Comparison of ENCODE assay signal across 14 cellular contexts in genomic region chr2:201707753-201708152, GRCh38. TPM values are rescaled to one million over a fixed set of nuclear protein-coding genes. Genes with fewer than 3 reads are reported as not detected.
DNase-seq lines count a peak whose midpoint lies in the region; TF ChIP-seq lines count a peak whose summit lies in the region.
"Had no signal": no experiment of that assay in that cellular context is flagged by ENCODE, and none has a peak within 500 bp of the region (broad histone marks: within the 10 kb centered on the region; RNA-seq: fewer than 3 reads in every experiment).

No MANE protein-coding gene starts in this region.

- peaks cover 28 to 78% of the 10 kb centered on the region in 2 experiments for H3K36me3 ChIP-seq in HEK293 (ENCODE audit: control insufficient read depth in 2 of 2, insufficient read depth in 1 of 2, low read length in 2 of 2)
- H3K36me3 ChIP-seq in hepatocyte (replicated peaks; ENCODE audit: insufficient read depth, low read depth), result no peaks in the 10 kb centered on the region
- H3K36me3 ChIP-seq in ovary, result no peaks in the 10 kb centered on the region

- no peaks in the 10 kb centered on the region for H3K9me3 ChIP-seq in HEK293 (ENCODE audit: control insufficient read depth, insufficient read depth, low read depth, low read length)
- H3K9me3 ChIP-seq in hepatocyte (ENCODE audit: low read depth), result no peaks in the 10 kb centered on the region
- no peaks in the 10 kb centered on the region for H3K9me3 ChIP-seq in ovary

- H3K27ac ChIP-seq in HEK293 (ENCODE audit: extremely low read depth, low read depth, low read length) (no peak overlapping the region), hepatocyte (no peak overlapping the region), ovary (no peak overlapping the region)

- no peak for TF ChIP-seq EP300 in ovary (IDR thresholded peaks at IDR 0.05)

- peak; percentile 57 for TF ChIP-seq CTCF in AG10803 (conservative IDR thresholded peaks at IDR 0.05; ENCODE audit: low read length)
- 0 out of 2 replicates have a peak, but pooled peaks have one; percentile 10 for TF ChIP-seq CTCF in HEK293 (tag by site-specific recombination; IDR thresholded peaks at IDR 0.05)
- TF ChIP-seq CTCF in hepatocyte (IDR thresholded peaks at IDR 0.05; ENCODE audit: poor library complexity), result peak; percentile 15
- no peak for TF ChIP-seq CTCF in ovary (IDR thresholded peaks at IDR 0.05)
- TF ChIP-seq CTCF in nephron progenitor cell (IDR thresholded peaks at IDR 0.05), result no peak

- H3K4me2 ChIP-seq in hepatocyte, result no peak overlapping the region

- 88% methylated on average over 3 of the region's 3 CpGs for WGBS in hepatocyte (ENCODE audit: low lambda C conversion rate, missing lambda C conversion rate)
- WGBS in ovary, 3 donors, result 63 to 74% (median 71%) methylated on average over 3 of the region's 3 CpGs

- no peak overlapping the region for H2AFZ ChIP-seq in hepatocyte

- H3K4me3 ChIP-seq in AG10803 (ENCODE audit: low read length) (no peak overlapping the region), HEK293 (ENCODE audit: low read depth, low read length) (no peak overlapping the region), hepatocyte (no peak overlapping the region), ovary (no peak overlapping the region)

- CTCF ChIA-PET in HEK293 (lab: Yijun Ruan, JAX), result no interaction called here

- no peaks in the 10 kb centered on the region for H4K20me1 ChIP-seq in hepatocyte (ENCODE audit: insufficient read depth, poor library complexity, severe bottlenecking)

- no peak for TF ChIP-seq POLR2A in ovary (IDR thresholded peaks at IDR 0.05)

- no peaks in the 10 kb centered on the region for H3K27me3 Mint-ChIP-seq in nephron progenitor cell (ENCODE audit: low read depth, poor library complexity)
- H3K27me3 Mint-ChIP-seq: stimulated activated memory B cell treated with anti-CD40 and anti-IgM and Interleukin-4, amounts not matched to agents 10 μg/mL and 1 μg/mL and 100 μg/mL, for 72 hours had no signal

- no peaks in the 10 kb centered on the region for H3K79me2 ChIP-seq in hepatocyte

- POLR2A ChIA-PET in HEK293 (lab: Yijun Ruan, JAX), result interaction anchor here (0.5 kb wide), 1 partner anchor 17 kb away, joined by 3 read pairs; no protein-coding TSS in a partner anchor

- H3K4me3 Mint-ChIP-seq in nephron progenitor cell, result no peak overlapping the region
- H3K4me3 Mint-ChIP-seq: activated T-cell treated with anti-CD3 and anti-CD28 coated beads, Interleukin-2, amount 50 U/mL, for 72 hours; stimulated activated memory B cell treated with anti-CD40 and anti-IgM and Interleukin-4, amounts not matched to agents 10 μg/mL and 1 μg/mL and 100 μg/mL, for 72 hours had no signal

- peak; percentile 73 for DNase-seq in AG10803 (ENCODE audit: low read depth)
- DNase-seq in amniotic epithelial cell (ENCODE audit: low read depth), result peak; percentile 30
- DNase-seq in hepatocyte (ENCODE audit: low spot score), result no peak
- no peak for DNase-seq in NCI-H2081 treated with DMSO at 0.1 percent for 48 hours (lab: John Stamatoyannopoulos, UW)
- DNase-seq in ovary, result no peak
- no peak for DNase-seq in HT-29 (ENCODE audit: low spot score)
- no peak for DNase-seq in nephron progenitor cell
- DNase-seq: activated CD4-positive, CD25-positive, alpha-beta regulatory T cell treated with anti-CD3 and anti-CD28 coated beads, Interleukin-2, amount 50 U/mL, for 72 hours; activated T-cell treated with anti-CD3 and anti-CD28 coated beads, Interleukin-2, amount 50 U/mL, for 72 hours; glutamatergic neuron; NCI-H1092 treated with DMSO at 0.1 percent for 48 hours had no signal

- intact Hi-C loops in ovary (cut with DNase I), result no loop called here

- no peaks in the 10 kb centered on the region for H3K27me3 ChIP-seq in hepatocyte
- H3K27me3 ChIP-seq in ovary, result no peaks in the 10 kb centered on the region

- peaks cover 63% of the 10 kb centered on the region for H3K36me3 Mint-ChIP-seq in nephron progenitor cell (ENCODE audit: low read depth)

- no peak overlapping the region for H3K27ac Mint-ChIP-seq in nephron progenitor cell
- H3K27ac Mint-ChIP-seq: activated T-cell treated with anti-CD3 and anti-CD28 coated beads, Interleukin-2, amount 50 U/mL, for 72 hours; stimulated activated memory B cell treated with anti-CD40 and anti-IgM and Interleukin-4, amounts not matched to agents 10 μg/mL and 1 μg/mL and 100 μg/mL, for 72 hours had no signal

- H3K4me1 Mint-ChIP-seq in nephron progenitor cell, result peaks cover 4% of the 10 kb centered on the region
- H3K4me1 Mint-ChIP-seq: stimulated activated memory B cell treated with anti-CD40 and anti-IgM and Interleukin-4, amounts not matched to agents 10 μg/mL and 1 μg/mL and 100 μg/mL, for 72 hours had no signal

- H3K4me1 ChIP-seq in HEK293 (ENCODE audit: control insufficient read depth, insufficient read depth, low read length), result peaks cover 4% of the 10 kb centered on the region; the same call in 1 of the 2 replicates
- H3K4me1 ChIP-seq in hepatocyte (ENCODE audit: insufficient read depth), result no peaks in the 10 kb centered on the region
- H3K4me1 ChIP-seq in ovary (ENCODE audit: insufficient read depth), result no peaks in the 10 kb centered on the region

- H3K9me3 Mint-ChIP-seq in nephron progenitor cell, result no peaks in the 10 kb centered on the region
- H3K9me3 Mint-ChIP-seq: activated T-cell treated with anti-CD3 and anti-CD28 coated beads, Interleukin-2, amount 50 U/mL, for 72 hours; stimulated activated memory B cell treated with anti-CD40 and anti-IgM and Interleukin-4, amounts not matched to agents 10 μg/mL and 1 μg/mL and 100 μg/mL, for 72 hours had no signal

- no peaks in the 10 kb centered on the region for H3K9me2 ChIP-seq in hepatocyte (replicated peaks; ENCODE audit: insufficient read depth)

TF ChIP-seq in HEK293, 187 proteins besides CTCF, POLR2A, EP300 and RAD21:
- TF ChIP-seq ZNF223 (tag by site-specific recombination; IDR thresholded peaks at IDR 0.05), result no peak
- TF ChIP-seq ZNF600 (tag by site-specific recombination; IDR thresholded peaks at IDR 0.05), result no peak
- no peak for TF ChIP-seq ZNF398 (tag by site-specific recombination; IDR thresholded peaks at IDR 0.05)
- TF ChIP-seq ZNF624 (tag by site-specific recombination; IDR thresholded peaks at IDR 0.05), result no peak

RNA-seq across cellular contexts. Expression of gene MPP4, which starts 9.3 kb away (rescaled TPM):
- 0.77 TPM in 1 of 2 replicates, not detected in the other for total RNA-seq in hepatocyte
- polyA plus RNA-seq in hepatocyte, result 0.19 TPM in 1 of 2 replicates, not detected in the other
- under 1 TPM in 3 of 7 donors, not detected in 4; 0.10 to 0.36 (median 0.35) TPM for total RNA-seq in ovary
- polyA plus RNA-seq in ovary, result under 1 TPM in 1 of 2 donors, not detected in 1; 0.04 TPM
- not detected in 2 replicates for total RNA-seq in HT-29 (2014; rRNA removed; shearing (Covaris generic))
- total RNA-seq: activated T-cell treated with anti-CD3 and anti-CD28 coated beads, Interleukin-2, amount 50 U/mL, for 72 hours; left lobe of liver had no signal

Comparison
In these comparisons a context has a peak if more than half of its experiments do, and no peak if none do; other contexts are left out.
1. DNase-seq: peak in AG10803 (single experiment) and amniotic epithelial cell (single experiment); none in hepatocyte (single experiment), NCI-H2081 treated with DMSO at 0.1 percent for 48 hours (single experiment), ovary (0 of 5), HT-29 (single experiment) and nephron progenitor cell (single experiment).
2. CTCF ChIP-seq: peak in AG10803 (single experiment), HEK293 (single experiment) and hepatocyte (single experiment); none in ovary (0 of 3) and nephron progenitor cell (single experiment).